21 cellular contexts compared by ENCODE assay signal in genomic region chr2:235566931-235567495, GRCh38.
DNase-seq lines count a peak whose midpoint lies in the region; ATAC-seq, FAIRE-seq and TF ChIP-seq lines count a peak whose summit lies in the region.
"Had no signal": no experiment of that assay in that cellular context is flagged by ENCODE, and none has a peak within 500 bp of the region (broad histone marks: within the 10 kb centered on the region; RNA-seq: fewer than 3 reads in every experiment).

No MANE protein-coding gene starts in this region.

- H3K79me2 ChIP-seq in H1 (ENCODE audit: control insufficient read depth in 1 of 2, insufficient read depth in 2 of 2, low read length in 2 of 2) (peaks cover 4 to 74% of the 10 kb centered on the region in 2 experiments), GM23248 (ENCODE audit: insufficient read depth) (peaks cover 89% of the 10 kb centered on the region)

- H4K20me1 ChIP-seq in H1 (replicated peaks in 1 of 2; ENCODE audit: control insufficient read depth in 1 of 2, insufficient read depth in 2 of 2, low read length in 2 of 2) (peaks cover 4 to 5% of the 10 kb centered on the region in 2 experiments), GM23248 (ENCODE audit: insufficient read depth) (peaks cover 16% of the 10 kb centered on the region; the same call in 1 of the 2 replicates)

- intact Hi-C loops in Right ventricle myocardium superior (cut with DNase I) = no loop called here
- intact Hi-C loops in heart right ventricle (cut with DNase I) = no loop called here

- H2BK12ac ChIP-seq in H1 (ENCODE audit: low read depth, low read length) = no peak overlapping the region

- no peaks in the 10 kb centered on the region for H3F3A ChIP-seq in GM23248 (ENCODE audit: insufficient read depth)

- H3K36me3 Mint-ChIP-seq in stimulated activated effector memory CD8-positive, alpha-beta T cell treated with anti-CD3 and anti-CD28 coated beads, Interleukin-12 subunit alpha, Interleukin-12 subunit beta, amount 100 ng/mL, for 72 hours = no peaks in the 10 kb centered on the region
- H3K36me3 Mint-ChIP-seq: CD4-positive, alpha-beta memory T cell had no signal

- CTCF ChIA-PET in H1 (lab: Charles Lee; ENCODE audit: partially characterized antibody) = interaction anchor here (0.7 to 1.7 kb wide), 5 partner anchors 13 to 29 kb away, joined by 3 to 5 read pairs (median 3); no protein-coding TSS in a partner anchor

- in situ Hi-C loops in GM23248 (cut with MboI) = no loop called here

- no peak overlapping the region for H3K23ac ChIP-seq in H1 (ENCODE audit: insufficient read length)

- no peak for TF ChIP-seq POLR2A in H1 (IDR thresholded peaks at IDR 0.05; ENCODE audit: control extremely low read depth in 1 of 2, low read depth in 2 of 2, low read length in 2 of 2)

- H2AFZ ChIP-seq in H1 (ENCODE audit: low read length) (no peak overlapping the region), GM23248 (no peak overlapping the region)

- no peak for FAIRE-seq in H1 (lab: Jason Lieb, UNC)
- FAIRE-seq: A204.1, GM12891, GM18507 had no signal

- H3K23me2 ChIP-seq in H1 (ENCODE audit: low read depth, low read length) = no peaks in the 10 kb centered on the region

- H2BK15ac ChIP-seq in H1 (ENCODE audit: low read length) = no peak overlapping the region

- H3K9me2 ChIP-seq in GM23248 (ENCODE audit: insufficient read depth) = no peaks in the 10 kb centered on the region

- no peak overlapping the region for H2AK5ac ChIP-seq in H1 (ENCODE audit: low read depth, low read length)

- TF ChIP-seq EP300 in H1 (IDR thresholded peaks at IDR 0.05; ENCODE audit: borderline replicate concordance in 1 of 2, low read depth in 2 of 2, low read length in 2 of 2) = no peak

- no peak overlapping the region for H3K14ac ChIP-seq in H1 (ENCODE audit: insufficient read length)

- 79 to 85% methylated on average over 10 of the region's 10 CpGs for WGBS in heart right ventricle, 2 donors
- 94% methylated on average over 10 of the region's 10 CpGs; no CpG with 5 or more reads in 1 of the 2 experiments for WGBS in H1 (ENCODE audit: extremely low coverage in 1 of 2, insufficient coverage in 1 of 2, insufficient read length in 1 of 2, insufficient replicate concordance in 2 of 2, low coverage in 1 of 2, low lambda C conversion rate in 2 of 2, missing lambda C conversion rate in 1 of 2), 2 experiments
- WGBS in GM23248 (ENCODE audit: low coverage in 1 of 2, low lambda C conversion rate in 2 of 2, missing lambda C conversion rate in 2 of 2), 2 experiments = 93 to 94% methylated on average over 10 of the region's 10 CpGs

- no peak overlapping the region for H3K18ac ChIP-seq in H1 (ENCODE audit: extremely low read depth, low read length)

- H4K5ac ChIP-seq in H1 (ENCODE audit: insufficient read length, low read depth, low read length) = no peak overlapping the region

- DNase-seq in Right ventricle myocardium superior = peak; percentile 3
- no peak for DNase-seq in heart right ventricle
- DNase-seq in H1 (ENCODE audit: low read depth in 1 of 2, low spot score in 2 of 2) = no peak
- no peak for DNase-seq in stimulated activated effector memory CD8-positive, alpha-beta T cell treated with anti-CD3 and anti-CD28 coated beads, Interleukin-12 subunit alpha, Interleukin-12 subunit beta, amount 100 ng/mL, for 72 hours (ENCODE audit: low spot score in 2 of 2)
- DNase-seq in GM23248 = no peak
- no peak for DNase-seq in foreskin fibroblast
- DNase-seq: Calu3; CD4-positive, alpha-beta memory T cell; COR-L47; DMS53; DMS79 treated with DMSO at 0.1 percent for 48 hours; GF-D8; GOT3; H7; HCEC 1CT had no signal

- H3K4me3 Mint-ChIP-seq in stimulated activated effector memory CD8-positive, alpha-beta T cell treated with anti-CD3 and anti-CD28 coated beads, Interleukin-12 subunit alpha, Interleukin-12 subunit beta, amount 100 ng/mL, for 72 hours = no peak overlapping the region
- H3K4me3 Mint-ChIP-seq: B cell; CD4-positive, alpha-beta memory T cell had no signal

- peaks cover 0 to 11% (median 0%) of the 10 kb centered on the region in 9 donors for H3K36me3 ChIP-seq in heart right ventricle
- H3K36me3 ChIP-seq in H1 (ENCODE audit: control insufficient read depth in 2 of 4, insufficient read depth in 4 of 4, low read length in 3 of 4) = peaks cover 0 to 4% (median 0%) of the 10 kb centered on the region in 4 experiments; a peak in 2 of 8 replicates
- 0 out of 2 replicates have a peak, but pooled peaks cover 7% of the 10 kb centered on the region for H3K36me3 ChIP-seq in GM23248 (ENCODE audit: low read depth)

- H4K8ac ChIP-seq in H1 (ENCODE audit: extremely low read depth, insufficient read depth, low read length) = peak overlapping the region; percentile 21; the same call in 1 of the 2 replicates

- H2BK120ac ChIP-seq in H1 (replicated peaks; ENCODE audit: low read depth, low read length) = no peak overlapping the region

- H3K9me3 Mint-ChIP-seq in stimulated activated effector memory CD8-positive, alpha-beta T cell treated with anti-CD3 and anti-CD28 coated beads, Interleukin-12 subunit alpha, Interleukin-12 subunit beta, amount 100 ng/mL, for 72 hours = peaks cover 2% of the 10 kb centered on the region

- H2BK5ac ChIP-seq in H1 (ENCODE audit: low read depth, low read length) = no peak overlapping the region

- no peak overlapping the region for H3K56ac ChIP-seq in H1 (replicated peaks; ENCODE audit: insufficient read length, low read depth, low read length)

- ATAC-seq in Right ventricle myocardium superior (ENCODE audit: poor library complexity) (no peak), heart right ventricle (no peak), HG02870 (IDR thresholded peaks at IDR 0.05; ENCODE audit: unreplicated experiment) (no peak)
- ATAC-seq in stimulated activated effector memory CD8-positive, alpha-beta T cell treated with anti-CD3 and anti-CD28 coated beads, Interleukin-12 subunit alpha, Interleukin-12 subunit beta, amount 100 ng/mL, for 72 hours = no peak

- H2BK20ac ChIP-seq in H1 (ENCODE audit: low read length) = no peak overlapping the region

- H3K27me3 ChIP-seq in heart right ventricle (no peaks in the 10 kb centered on the region), H1 (replicated peaks in 1 of 4; ENCODE audit: control insufficient read depth in 3 of 4, extremely low read depth in 1 of 4, insufficient read depth in 3 of 4, low read length in 3 of 4) (no peaks in the 10 kb centered on the region), GM23248 (replicated peaks; ENCODE audit: insufficient read depth) (no peaks in the 10 kb centered on the region)

- peak overlapping the region; percentile 69 for H3K27ac Mint-ChIP-seq in stimulated activated effector memory CD8-positive, alpha-beta T cell treated with anti-CD3 and anti-CD28 coated beads, Interleukin-12 subunit alpha, Interleukin-12 subunit beta, amount 100 ng/mL, for 72 hours
- H3K27ac Mint-ChIP-seq: B cell had no signal

- no peak overlapping the region for H3K4ac ChIP-seq in H1 (replicated peaks; ENCODE audit: insufficient read length, low read depth, low read length)

- H3K4me2 ChIP-seq in H1 (ENCODE audit: insufficient read depth in 1 of 2, low read depth in 2 of 2, low read length in 2 of 2) (no peak overlapping the region), GM23248 (ENCODE audit: unreplicated experiment) (no peak overlapping the region)

- H3K4me1 ChIP-seq in heart right ventricle (peaks cover 2 to 37% (median 21%) of the 10 kb centered on the region in 9 donors), H1 (replicated peaks in 1 of 4; ENCODE audit: control insufficient read depth in 3 of 4, insufficient read depth in 4 of 4, low read length in 3 of 4) (peaks cover 0 to 12% (median 2%) of the 10 kb centered on the region in 4 experiments; a peak in 4 of 7 replicates), GM23248 (ENCODE audit: insufficient read depth) (peaks cover 10% of the 10 kb centered on the region)

- H3K4me3 ChIP-seq in heart right ventricle (no peak overlapping the region), H1 (ENCODE audit: extremely low read depth in 1 of 4, insufficient read depth in 2 of 4, low read depth in 3 of 4, low read length in 4 of 4) (no peak overlapping the region), GM23248 (no peak overlapping the region), foreskin fibroblast (ENCODE audit: low read depth in 1 of 2, low read length in 2 of 2) (no peak overlapping the region)

- H3K9me3 ChIP-seq in heart right ventricle (peaks cover 0 to 10% (median 7%) of the 10 kb centered on the region in 11 donors), H1 (ENCODE audit: insufficient read depth in 2 of 2, low read depth in 1 of 2, low read length in 1 of 2) (peaks cover 9 to 11% of the 10 kb centered on the region in 2 experiments; a peak in 3 of 4 replicates), GM23248 (ENCODE audit: low read depth) (no peaks in the 10 kb centered on the region)

- H3K9ac ChIP-seq in H1 (replicated peaks in 1 of 4; ENCODE audit: extremely low read depth in 1 of 4, low read depth in 3 of 4, low read length in 3 of 4) (no peak overlapping the region), GM23248 (no peak overlapping the region)

- H3K79me1 ChIP-seq in H1 (ENCODE audit: low read depth, low read length) = peaks cover 21% of the 10 kb centered on the region

- POLR2A ChIA-PET in H1 (lab: Charles Lee; ENCODE audit: partially characterized antibody) = no interaction called here

- peaks cover 24% of the 10 kb centered on the region for H3K4me1 Mint-ChIP-seq in stimulated activated effector memory CD8-positive, alpha-beta T cell treated with anti-CD3 and anti-CD28 coated beads, Interleukin-12 subunit alpha, Interleukin-12 subunit beta, amount 100 ng/mL, for 72 hours
- H3K4me1 Mint-ChIP-seq: B cell; CD4-positive, alpha-beta memory T cell had no signal

- no peak for TF ChIP-seq RAD21 in H1 (IDR thresholded peaks at IDR 0.05 in 1 of 2, conservative IDR thresholded peaks at IDR 0.05 in 1 of 2; ENCODE audit: low read depth in 2 of 2, low read length in 2 of 2)

- H4K91ac ChIP-seq in H1 (replicated peaks; ENCODE audit: insufficient read length, low read length) = no peak overlapping the region

- TF ChIP-seq CTCF in heart right ventricle (IDR thresholded peaks at IDR 0.05) = no peak
- TF ChIP-seq CTCF in H1 (IDR thresholded peaks at IDR 0.05; ENCODE audit: control extremely low read depth in 1 of 3, insufficient read depth in 1 of 3, low read depth in 1 of 3, low read length in 3 of 3) = peak in 1 of 3 experiments; percentile 5; a peak in 1 of 4 replicates
- no peak for TF ChIP-seq CTCF in foreskin fibroblast (IDR thresholded peaks at IDR 0.05; ENCODE audit: low read depth, low read length)

- H3K27ac ChIP-seq in heart right ventricle = no peak overlapping the region
- no peak overlapping the region for H3K27ac ChIP-seq in H1 (ENCODE audit: low read depth, low read length)
- no peak overlapping the region for H3K27ac ChIP-seq in GM23248
- H3K27ac ChIP-seq: 22Rv1 had no signal

TF ChIP-seq in H1, 55 proteins besides CTCF, POLR2A, EP300 and RAD21 (continues in another document):
- TF ChIP-seq CBX8 (IDR thresholded peaks at IDR 0.05; ENCODE audit: borderline replicate concordance, low read depth, low read length) = no peak
- TF ChIP-seq BRCA1 (IDR thresholded peaks at IDR 0.05; ENCODE audit: low read depth, low read length) = no peak
- TF ChIP-seq CHD2 (IDR thresholded peaks at IDR 0.05; ENCODE audit: low read length) = no peak
- TF ChIP-seq CEBPB (IDR thresholded peaks at IDR 0.05; ENCODE audit: low read depth, low read length) = no peak
- TF ChIP-seq GTF2F1 (IDR thresholded peaks at IDR 0.05; ENCODE audit: borderline replicate concordance, low read depth, low read length) = no peak
- TF ChIP-seq SAP30 (IDR thresholded peaks at IDR 0.05; ENCODE audit: insufficient read depth, insufficient replicate concordance, low read length) = no peak
